Comparison of ENCODE assay signal across 20 cellular contexts in the genomic region with DNA sequence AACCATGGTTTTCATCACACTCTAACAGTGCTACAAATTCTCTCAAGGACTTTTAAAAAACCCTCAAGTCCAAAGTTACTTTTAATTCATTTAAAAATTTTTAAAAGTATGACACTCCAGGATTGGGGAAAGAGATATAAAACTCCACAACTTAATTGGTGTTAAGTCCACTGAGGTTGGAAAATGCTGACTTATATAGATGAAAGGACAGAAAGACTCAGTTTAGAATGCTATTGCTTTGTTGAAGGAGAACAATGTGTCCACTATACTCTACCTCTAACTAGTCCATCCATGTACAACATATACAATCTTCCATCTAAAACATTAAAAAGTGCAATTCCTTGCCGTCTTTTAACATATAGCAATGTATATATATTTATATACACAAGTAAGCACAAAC.
DNase-seq lines count a peak whose midpoint lies in the region; ATAC-seq, FAIRE-seq and TF ChIP-seq lines count a peak whose summit lies in the region.
"Had no signal": no experiment of that assay in that cellular context is flagged by ENCODE, and none has a peak within 500 bp of the region (broad histone marks: within the 10 kb centered on the region; RNA-seq: fewer than 3 reads in every experiment).

No MANE protein-coding gene starts in this region.

- no peak for FAIRE-seq in GM19239 (lab: Jason Lieb, UNC)
- FAIRE-seq: GM12878, H54, HepG2 had no signal

- no peak overlapping the region for H2AFZ ChIP-seq in OCI-LY3 (ENCODE audit: low read depth, low read length)
- H2AFZ ChIP-seq: GM23338 had no signal

- H3K79me2 ChIP-seq in OCI-LY3 (ENCODE audit: low read length), result no peaks in the 10 kb centered on the region

- TF ChIP-seq CTCF in OCI-LY3 (IDR thresholded peaks at IDR 0.05; ENCODE audit: low read depth, low read length), result no peak

- no peaks in the 10 kb centered on the region for H3K36me3 ChIP-seq in OCI-LY3 (replicated peaks; ENCODE audit: low read depth, low read length)

- peaks cover 38% of the 10 kb centered on the region for H3K4me1 ChIP-seq in OCI-LY3 (ENCODE audit: low read length)

- no peaks in the 10 kb centered on the region for H4K20me1 ChIP-seq in OCI-LY3 (ENCODE audit: insufficient read depth, low read length)
- H4K20me1 ChIP-seq: BLaER1 treated with 17β-estradiol and CSF1 and Interleukin-3, amounts not matched to agents 10 nM and 100 nM had no signal

- no peak overlapping the region for H3K27ac ChIP-seq in OCI-LY3 (ENCODE audit: low read length)
- no peak overlapping the region for H3K27ac ChIP-seq in caudate nucleus (ENCODE audit: low read depth, low read length)
- H3K27ac ChIP-seq: BLaER1 treated with 17β-estradiol and CSF1 and Interleukin-3, amounts not matched to agents 10 nM and 100 nM had no signal

- no peaks in the 10 kb centered on the region for H3K9me3 ChIP-seq in OCI-LY3 (ENCODE audit: insufficient read depth, low read length)
- H3K9me3 ChIP-seq: BLaER1 treated with 17β-estradiol and CSF1 and Interleukin-3, amounts not matched to agents 10 nM and 100 nM had no signal

- DNase-seq in foreskin melanocyte, result peak; percentile 10
- peak; percentile 78 for DNase-seq in pons (ENCODE audit: low spot score)
- no peak for DNase-seq in GM19239 (ENCODE audit: insufficient read length, low spot score)
- DNase-seq in caudate nucleus (lab: John Stamatoyannopoulos, UW), result no peak
- DNase-seq: 8988T; CD8-positive, alpha-beta T cell; COR-L47; DMS 273 treated with DMSO at 0.1 percent for 48 hours; DMS53; DND-41; EL; HCEC 1CT had no signal

- no peaks in the 10 kb centered on the region for H3K27me3 ChIP-seq in OCI-LY3 (ENCODE audit: low read depth, low read length)
- H3K27me3 ChIP-seq: BLaER1 treated with 17β-estradiol and CSF1 and Interleukin-3, amounts not matched to agents 10 nM and 100 nM had no signal

- H3K9ac ChIP-seq in OCI-LY3 (ENCODE audit: low read length), result no peak overlapping the region
- H3K9ac ChIP-seq: BLaER1 treated with 17β-estradiol and CSF1 and Interleukin-3, amounts not matched to agents 10 nM and 100 nM had no signal

- ATAC-seq in GM21381 (IDR thresholded peaks at IDR 0.05; ENCODE audit: unreplicated experiment) (no peak), GM19328 (IDR thresholded peaks at IDR 0.05; ENCODE audit: unreplicated experiment) (no peak)
- ATAC-seq: CD8-positive, alpha-beta T cell; GM12878; GM23338; HepG2 had no signal

- no peak overlapping the region for H3K4me3 ChIP-seq in OCI-LY3 (ENCODE audit: low read length)
- H3K4me3 ChIP-seq: BLaER1 treated with 17β-estradiol and CSF1 and Interleukin-3, amounts not matched to agents 10 nM and 100 nM; GM12878; GM23338 had no signal

- H3K4me2 ChIP-seq in OCI-LY3 (ENCODE audit: low read length), result peak overlapping the region; percentile 51
- H3K4me2 ChIP-seq: GM23338 had no signal

Comparison
In these comparisons a context has a peak if more than half of its experiments do, and no peak if none do; other contexts are left out.
1. DNase-seq: peak in foreskin melanocyte (single experiment) and pons (single experiment); none in GM19239 (single experiment) and caudate nucleus (0 of 61).